ENCODE assay signal across 25 cellular contexts in the genomic region with DNA sequence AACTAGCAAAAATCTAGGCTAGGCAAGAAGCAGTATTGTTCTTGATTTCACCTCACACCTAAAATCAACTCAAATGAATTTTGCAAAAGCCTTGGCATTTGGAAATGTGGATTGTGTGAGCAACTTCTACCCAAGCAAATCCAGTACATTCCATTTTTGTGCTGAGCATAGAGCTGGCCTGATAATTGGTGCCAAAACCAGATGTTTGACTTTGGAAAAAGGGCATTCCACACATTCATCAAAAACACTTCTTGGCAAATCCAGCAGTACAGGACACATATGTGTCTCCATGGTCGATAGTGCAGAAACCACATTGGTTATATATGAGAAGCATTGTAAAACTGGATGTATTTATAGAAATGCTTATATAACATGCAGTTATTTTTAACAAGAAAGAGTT.
"Had no signal": no experiment of that assay in that cellular context is flagged by ENCODE, and none has a peak within 500 bp of the region (broad histone marks: within the 10 kb centered on the region; RNA-seq: fewer than 3 reads in every experiment).

No MANE protein-coding gene starts in this region.

- DNase-seq: activated CD4-positive, alpha-beta T cell treated with anti-CD3 and anti-CD28 coated beads for 4 hours; activated CD4-positive, alpha-beta T cell treated with anti-CD3 and anti-CD28 coated beads, Interleukin-2, amount 50 U/mL, for 48 hours; activated CD8-positive, alpha-beta memory T cell treated with anti-CD3 and anti-CD28 coated beads, Interleukin-2, amount 10 ng/mL, durations not matched to agents 7 days and 5 days; activated effector memory CD4-positive, alpha-beta T cell treated with Interleukin-2 at 50 U/mL for 16 hours; activated naive CD4-positive, alpha-beta T cell; activated naive CD8-positive, alpha-beta T cell treated with anti-CD3 and anti-CD28 coated beads, Interleukin-2, amount 50 U/mL, for 24 hours; activated T-cell treated with anti-CD3 and anti-CD28 coated beads, Interleukin-2, amount 50 U/mL, for 24 hours; amygdala; caudate nucleus; Kasumi-1; KBM-7; NCI-H1048; NCI-H1417; NCI-H1930; NCI-H2171; NCI-H226; NCI-H526; NCI-H82; NK-92 treated with Interleukin-12 subunit alpha and Interleukin-12 subunit beta, amount 100 ng/mL, for 24 hours; OCI-M1; SHP77 had no signal

- H3K4me3 ChIP-seq: breast epithelium had no signal

- H3K36me3 ChIP-seq: breast epithelium had no signal

- H3K4me1 ChIP-seq: breast epithelium had no signal

- H3K27me3 ChIP-seq: breast epithelium had no signal

- H3K27ac ChIP-seq: breast epithelium had no signal

- ATAC-seq: activated CD4-positive, CD25-positive, alpha-beta regulatory T cell treated with anti-CD3 and anti-CD28 coated beads, Interleukin-2, amount 50 U/mL, for 24 hours; activated CD8-positive, alpha-beta memory T cell treated with anti-CD3 and anti-CD28 coated beads, Interleukin-2, amount 10 ng/mL, durations not matched to agents 7 days and 5 days; activated naive CD4-positive, alpha-beta T cell treated with anti-CD3 and anti-CD28 coated beads, Interleukin-2, amount 50 U/mL, for 72 hours; activated naive CD8-positive, alpha-beta T cell treated with anti-CD3 and anti-CD28 coated beads, Interleukin-2, amount 50 U/mL, for 24 hours; Panc1 had no signal
